ENCODE assay signal across 9 cellular contexts in genomic region chr1:24018611-24019580, GRCh38. TPM values are rescaled to one million over a fixed set of nuclear protein-coding genes. Genes with fewer than 3 reads are reported as not detected.
DNase-seq lines count a peak whose midpoint lies in the region; ATAC-seq and TF ChIP-seq lines count a peak whose summit lies in the region.
"Had no signal": no experiment of that assay in that cellular context is flagged by ENCODE, and none has a peak within 500 bp of the region (broad histone marks: within the 10 kb centered on the region; RNA-seq: fewer than 3 reads in every experiment).

No MANE protein-coding gene starts in this region.

- intact Hi-C loops in right lobe of liver (cut with DNase I) = no loop called here
- intact Hi-C loops in testis (cut with DNase I; ENCODE audit: low total_unique reads) = no loop called here

- H3K27me3 Mint-ChIP-seq in activated naive CD8-positive, alpha-beta T cell treated with anti-CD3 and anti-CD28 coated beads for 36 hours = peaks cover 9% of the 10 kb centered on the region
- H3K27me3 Mint-ChIP-seq: central memory CD8-positive, alpha-beta T cell had no signal

- peak; percentile 70 to 82 (median 78) for ATAC-seq in right lobe of liver

- no peaks in the 10 kb centered on the region for H3K9me3 ChIP-seq in right lobe of liver
- H3K9me3 ChIP-seq in testis = no peaks in the 10 kb centered on the region

- H3K4me3 Mint-ChIP-seq in activated naive CD8-positive, alpha-beta T cell treated with anti-CD3 and anti-CD28 coated beads for 36 hours = no peak overlapping the region
- H3K4me3 Mint-ChIP-seq: central memory CD8-positive, alpha-beta T cell had no signal

- TF ChIP-seq POLR2A in right lobe of liver (IDR thresholded peaks at IDR 0.05) (no peak), testis (IDR thresholded peaks at IDR 0.05) (no peak)

- POLR2A ChIA-PET in BJ (lab: Charles Lee) = no interaction called here

- CTCF ChIA-PET in BJ (lab: Yijun Ruan, JAX) = interaction anchor here (1.4 kb wide), 1 partner anchor 9 kb away, joined by 7 read pairs; no protein-coding TSS in a partner anchor

- H3K27ac ChIP-seq in right lobe of liver (peak overlapping the region; percentile 29 to 52 (median 51)), testis (peak overlapping the region; percentile 83 to 90)

- H3K27me3 ChIP-seq in BJ (ENCODE audit: control insufficient read depth, insufficient read depth, low read length) (no peaks in the 10 kb centered on the region), right lobe of liver (no peaks in the 10 kb centered on the region), testis (no peaks in the 10 kb centered on the region)

- no peaks in the 10 kb centered on the region for H3K4me1 Mint-ChIP-seq in activated naive CD8-positive, alpha-beta T cell treated with anti-CD3 and anti-CD28 coated beads for 36 hours
- H3K4me1 Mint-ChIP-seq: central memory CD8-positive, alpha-beta T cell had no signal

- no peaks in the 10 kb centered on the region for H3K9me3 Mint-ChIP-seq in activated naive CD8-positive, alpha-beta T cell treated with anti-CD3 and anti-CD28 coated beads for 36 hours
- H3K9me3 Mint-ChIP-seq: central memory CD8-positive, alpha-beta T cell had no signal

- no peaks in the 10 kb centered on the region for H3K36me3 Mint-ChIP-seq in activated naive CD8-positive, alpha-beta T cell treated with anti-CD3 and anti-CD28 coated beads for 36 hours

- peak; percentile 99 for DNase-seq in BJ (ENCODE audit: low read depth)
- DNase-seq in NCI-H2196 treated with DMSO at 0.1 percent for 48 hours (lab: John Stamatoyannopoulos, UW; ENCODE audit: unreplicated experiment) = peak; percentile 32
- DNase-seq in dermis microvascular lymphatic vessel endothelial cell (ENCODE audit: low read depth in 2 of 2) = peak; percentile 83 to 98
- DNase-seq in right lobe of liver = peak; percentile 87 to 91 (median 90)
- peak; percentile 98 for DNase-seq in testis
- no peak for DNase-seq in NCI-H1694 (lab: John Stamatoyannopoulos, UW)
- no peak for DNase-seq in activated naive CD8-positive, alpha-beta T cell treated with anti-CD3 and anti-CD28 coated beads for 36 hours
- no peak for DNase-seq in NK-92 treated with Interleukin-12 subunit alpha and Interleukin-12 subunit beta, amount 100 ng/mL, for 24 hours (lab: John Stamatoyannopoulos, UW)

- no peak for TF ChIP-seq CTCF in BJ (IDR thresholded peaks at IDR 0.05; ENCODE audit: insufficient read depth, low read depth, low read length)
- TF ChIP-seq CTCF in right lobe of liver (IDR thresholded peaks at IDR 0.05) = no peak
- TF ChIP-seq CTCF in testis (IDR thresholded peaks at IDR 0.05) = no peak

- peaks cover 0 to 32% (median 15%) of the 10 kb centered on the region in 4 donors for H3K4me1 ChIP-seq in right lobe of liver
- H3K4me1 ChIP-seq in testis = peaks cover 49% of the 10 kb centered on the region

- 52% methylated on average over 18 of the region's 20 CpGs for WGBS in right lobe of liver (ENCODE audit: insufficient coverage, low coverage, low lambda C conversion rate, missing lambda C conversion rate)
- WGBS in testis, 2 donors = 31 to 38% methylated on average over 20 of the region's 20 CpGs

- H3K4me3 ChIP-seq in BJ (ENCODE audit: low read depth, low read length) (no peak overlapping the region), right lobe of liver (no peak overlapping the region), testis (no peak overlapping the region)

- H3K36me3 ChIP-seq in BJ (ENCODE audit: control insufficient read depth, insufficient read depth, low read length) = no peaks in the 10 kb centered on the region
- H3K36me3 ChIP-seq in right lobe of liver = no peaks in the 10 kb centered on the region
- H3K36me3 ChIP-seq in testis (ENCODE audit: low read depth, missing control alignments) = no peaks in the 10 kb centered on the region

- no peak overlapping the region for H3K27ac Mint-ChIP-seq in activated naive CD8-positive, alpha-beta T cell treated with anti-CD3 and anti-CD28 coated beads for 36 hours

RNA-seq across cellular contexts. Expression of gene SRSF10, which starts 38.8 kb away (rescaled TPM):
- 55.1 and 97.8 TPM in 2 replicates for polyA plus RNA-seq in BJ (2011; rRNA removed)
- polyA minus RNA-seq in BJ (2011; rRNA and poly(A)+ RNA removed) = 47.1 and 57.8 TPM in 2 replicates
- 59.6 and 67.9 TPM in 2 replicates for total RNA-seq in dermis microvascular lymphatic vessel endothelial cell
- 10 to 100 TPM; 30.6 to 51.5 (median 43.1) TPM for total RNA-seq in right lobe of liver
- total RNA-seq in testis = 100 to 1,000 TPM; 124 to 141 TPM
- 113 TPM for polyA plus RNA-seq in testis (ENCODE audit: insufficient read depth, low read depth, low replicate concordance)
- 100 to 1,000 TPM; 229 to 234 TPM for total RNA-seq in activated naive CD8-positive, alpha-beta T cell treated with anti-CD3 and anti-CD28 coated beads for 36 hours

RNA-seq across cellular contexts. Expression of gene PNRC2, which starts 59.3 kb away (rescaled TPM):
- polyA plus RNA-seq in BJ (2011; rRNA removed) = 30.0 and 51.1 TPM in 2 replicates
- polyA minus RNA-seq in BJ (2011; rRNA and poly(A)+ RNA removed) = 22.0 and 27.6 TPM in 2 replicates
- total RNA-seq in dermis microvascular lymphatic vessel endothelial cell = 71.6 and 74.2 TPM in 2 replicates
- 10 to 100 TPM; 24.3 to 41.2 (median 33.4) TPM for total RNA-seq in right lobe of liver
- 10 to 100 TPM; 61.5 to 68.1 TPM for total RNA-seq in testis
- polyA plus RNA-seq in testis (ENCODE audit: insufficient read depth, low read depth, low replicate concordance) = 57.7 TPM
- 100 to 1,000 TPM; 162 to 165 TPM for total RNA-seq in activated naive CD8-positive, alpha-beta T cell treated with anti-CD3 and anti-CD28 coated beads for 36 hours

Comparison
In these comparisons a context has a peak if more than half of its experiments do, and no peak if none do; other contexts are left out.
1. DNase-seq: peak in BJ (single experiment), NCI-H2196 treated with DMSO at 0.1 percent for 48 hours (single experiment), dermis microvascular lymphatic vessel endothelial cell (2 of 2), right lobe of liver (3 of 3) and testis (single experiment); none in NCI-H1694 (single experiment), activated naive CD8-positive, alpha-beta T cell treated with anti-CD3 and anti-CD28 coated beads for 36 hours (single experiment) and NK-92 treated with Interleukin-12 subunit alpha and Interleukin-12 subunit beta, amount 100 ng/mL, for 24 hours (single experiment).